ENCODE assay signal across 9 cellular contexts in the genomic region with DNA sequence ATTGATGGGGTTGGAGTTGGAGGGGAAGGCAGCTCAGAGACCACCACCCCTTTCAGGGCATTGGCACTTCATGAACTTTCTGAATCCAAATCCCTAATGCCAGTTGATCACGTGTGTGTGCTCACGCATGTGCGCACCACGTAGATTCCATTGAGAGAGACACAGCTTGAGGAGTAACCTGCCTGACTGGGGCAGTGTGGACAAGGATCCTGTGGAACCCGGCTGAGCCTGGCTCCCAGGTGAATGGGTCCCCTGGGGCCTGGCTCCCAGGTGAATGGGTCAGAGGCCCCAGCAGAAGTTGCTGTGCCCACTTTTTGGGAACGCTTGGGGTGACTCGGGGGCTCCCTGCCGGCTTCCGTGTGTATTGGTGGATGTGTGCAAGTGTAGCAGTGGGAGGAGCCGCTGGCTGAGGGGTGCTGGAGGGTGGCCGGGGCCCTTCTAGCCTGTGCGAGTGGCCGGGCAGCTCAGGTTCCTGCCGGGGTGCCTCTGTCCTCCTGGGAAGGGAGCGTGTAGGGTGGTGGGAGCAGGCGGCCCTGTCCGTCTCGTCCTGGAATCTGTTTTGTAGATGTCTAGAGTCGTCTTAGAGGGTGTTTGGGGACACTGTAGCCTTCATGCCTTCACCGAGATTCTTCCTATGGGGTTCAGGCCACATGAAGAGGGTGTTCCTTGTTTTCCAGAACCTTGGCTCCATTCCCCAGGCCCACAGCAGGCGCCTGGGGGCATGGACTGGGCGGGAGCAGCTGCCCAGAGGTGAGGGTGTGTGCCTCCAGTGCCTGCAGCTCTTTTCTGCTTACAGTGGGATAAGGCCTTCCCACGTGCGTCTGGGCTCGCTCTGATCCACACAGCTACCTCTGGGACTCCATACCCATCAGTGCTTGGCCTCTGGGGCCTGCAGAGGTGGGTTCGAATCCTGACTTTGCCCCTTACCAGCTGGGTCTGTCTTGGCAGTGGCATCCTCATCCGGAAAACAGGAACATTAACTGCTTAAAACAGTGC. TPM values are rescaled to one million over a fixed set of nuclear protein-coding genes. Genes with fewer than 3 reads are reported as not detected.
DNase-seq lines count a peak whose midpoint lies in the region; ATAC-seq, FAIRE-seq and TF ChIP-seq lines count a peak whose summit lies in the region.
"Had no signal": no experiment of that assay in that cellular context is flagged by ENCODE, and none has a peak within 500 bp of the region (broad histone marks: within the 10 kb centered on the region; RNA-seq: fewer than 3 reads in every experiment).

No MANE protein-coding gene starts in this region.

- H3K36me3 ChIP-seq in Caco-2 (ENCODE audit: control insufficient read depth, insufficient read depth, low read length) (peaks cover 12% of the 10 kb centered on the region), esophagus muscularis mucosa (peaks cover 8 to 34% (median 24%) of the 10 kb centered on the region in 4 donors), trophoblast cell (ENCODE audit: control insufficient read depth in 1 of 2, insufficient read depth in 2 of 2, low read length in 2 of 2) (peaks cover 64 to 66% of the 10 kb centered on the region in 2 experiments)

- ATAC-seq in HG03045 (IDR thresholded peaks at IDR 0.05; ENCODE audit: unreplicated experiment): no peak

- no TSS peak for BruUV-seq in Caco-2 (replicated peaks; lab: Mats Ljungman, UMichigan)

- H3K4ac ChIP-seq in trophoblast cell (ENCODE audit: low read depth, low read length): peak overlapping the region; percentile 13

- no peak overlapping the region for H3K4me3 ChIP-seq in Caco-2 (ENCODE audit: low read depth, low read length)
- peak overlapping the region; percentile 84 to 94 (median 88) for H3K4me3 ChIP-seq in esophagus muscularis mucosa
- peak overlapping the region; percentile 6 for H3K4me3 ChIP-seq in trophoblast cell (ENCODE audit: low read depth, low read length)

- H4K12ac ChIP-seq in trophoblast cell (ENCODE audit: low read depth, low read length): no peak overlapping the region

- peaks cover 23% of the 10 kb centered on the region for H3K79me2 ChIP-seq in trophoblast cell (ENCODE audit: control insufficient read depth, insufficient read depth, low read length, poor library complexity)

- H2AFZ ChIP-seq in trophoblast cell (ENCODE audit: insufficient read depth, low read length, poor library complexity): no peak overlapping the region

- peak overlapping the region; percentile 10 for H3K4me3 Mint-ChIP-seq in Caco-2 (ENCODE audit: unreplicated experiment)

- peak overlapping the region; percentile 15 for H3K4me2 ChIP-seq in trophoblast cell (ENCODE audit: low read length)

- no peak overlapping the region for H3K23ac ChIP-seq in trophoblast cell (ENCODE audit: low read length)

- TF ChIP-seq CTCF in Caco-2 (IDR thresholded peaks at IDR 0.05; ENCODE audit: insufficient read depth in 1 of 2, low read depth in 1 of 2, low read length in 1 of 2, severe bottlenecking in 1 of 2, unreplicated experiment in 1 of 2) (no peak), RWPE1 (conservative IDR thresholded peaks at IDR 0.05; ENCODE audit: low read depth) (no peak), esophagus muscularis mucosa (IDR thresholded peaks at IDR 0.05) (no peak)

- 55% methylated on average over 16 of the region's 27 CpGs for WGBS in esophagus muscularis mucosa
- no CpG with 5 or more reads among the region's 27 CpGs for WGBS in trophoblast cell (ENCODE audit: extremely low coverage, insufficient coverage, insufficient read length)

- peak overlapping the region; percentile 19 for H3K14ac ChIP-seq in trophoblast cell (ENCODE audit: low read length)

- peak overlapping the region; percentile 73; the same call in 1 of the 2 replicates for H3K27ac ChIP-seq in RWPE1
- peak overlapping the region; percentile 93 to 95 (median 94) for H3K27ac ChIP-seq in esophagus muscularis mucosa (replicated peaks in 1 of 4)
- H3K27ac ChIP-seq in trophoblast cell (ENCODE audit: low read depth, low read length): no peak overlapping the region

- no peak for DNase-seq in Caco-2
- DNase-seq in RWPE1 (ENCODE audit: low spot score): no peak
- DNase-seq in esophagus muscularis mucosa (ENCODE audit: extremely low spot score): no peak
- DNase-seq in trophoblast cell: peak; percentile 51 to 78
- DNase-seq in NCI-H524 treated with DMSO at 0.1 percent for 48 hours (lab: John Stamatoyannopoulos, UW): no peak
- DNase-seq in activated CD4-positive, CD25-positive, alpha-beta regulatory T cell (lab: John Stamatoyannopoulos, UW): no peak
- no peak for DNase-seq in GM12891 (ENCODE audit: insufficient read length, low spot score)
- DNase-seq: NCI-H2171 treated with DMSO at 0.1 percent for 48 hours had no signal

- intact Hi-C loops in Caco-2 (cut with micrococcal nuclease; ENCODE audit: unreplicated experiment): no loop called here
- intact Hi-C loops in esophagus muscularis mucosa (cut with DNase I): no loop called here

- H3K27me3 Mint-ChIP-seq in Caco-2 (ENCODE audit: insufficient read depth, unreplicated experiment): no peaks in the 10 kb centered on the region

- no peak overlapping the region for H4K8ac ChIP-seq in trophoblast cell (ENCODE audit: low read depth, low read length)

- H3K18ac ChIP-seq in trophoblast cell (ENCODE audit: low read length): peak overlapping the region; percentile 11

- H2BK12ac ChIP-seq in trophoblast cell (ENCODE audit: low read length): peak overlapping the region; percentile 38

- H3K9me3 ChIP-seq in Caco-2 (no peaks in the 10 kb centered on the region), esophagus muscularis mucosa (no peaks in the 10 kb centered on the region), trophoblast cell (ENCODE audit: insufficient read depth, low read depth, low read length) (no peaks in the 10 kb centered on the region)

- H3K27me3 ChIP-seq in Caco-2 (replicated peaks; ENCODE audit: control insufficient read depth, insufficient read depth, low read length) (no peaks in the 10 kb centered on the region), esophagus muscularis mucosa (no peaks in the 10 kb centered on the region), trophoblast cell (ENCODE audit: insufficient read depth, low read length) (no peaks in the 10 kb centered on the region)

- peak overlapping the region; percentile 9 for H2AK5ac ChIP-seq in trophoblast cell (ENCODE audit: low read length)

- no peak for TF ChIP-seq EP300 in esophagus muscularis mucosa (IDR thresholded peaks at IDR 0.05)

- H3K27ac Mint-ChIP-seq in Caco-2 (ENCODE audit: unreplicated experiment): peak overlapping the region; percentile 23

- FAIRE-seq in GM12891 (lab: Jason Lieb, UNC): no peak

- peaks cover 20% of the 10 kb centered on the region for H3K4me1 Mint-ChIP-seq in Caco-2 (ENCODE audit: low read depth, unreplicated experiment)

- H3K9me3 Mint-ChIP-seq in Caco-2 (ENCODE audit: unreplicated experiment): no peaks in the 10 kb centered on the region

- H2BK120ac ChIP-seq in trophoblast cell (ENCODE audit: insufficient read depth, low read length, poor library complexity): peak overlapping the region; percentile 21

- no peak overlapping the region for H2BK5ac ChIP-seq in trophoblast cell (ENCODE audit: low read depth, low read length, poor library complexity)

- no peak overlapping the region for H3K9ac ChIP-seq in trophoblast cell (ENCODE audit: low read length)

- POLR2A ChIA-PET in Caco-2 (lab: Charles Lee): no interaction called here
- POLR2A ChIA-PET in RWPE1 (lab: Yijun Ruan, JAX; ENCODE audit: low non-redundant PET): no interaction called here

- peaks cover 40% of the 10 kb centered on the region for H3K36me3 Mint-ChIP-seq in Caco-2 (ENCODE audit: insufficient read depth, unreplicated experiment)

- no peak overlapping the region for H4K91ac ChIP-seq in trophoblast cell (ENCODE audit: low read depth, low read length)

- CTCF ChIA-PET in Caco-2 (lab: Charles Lee): interaction anchor here (0.6 kb wide), 1 partner anchor 45 kb away, joined by 3 read pairs; no protein-coding TSS in a partner anchor
- CTCF ChIA-PET in RWPE1 (lab: Yijun Ruan, JAX): interaction anchor here (0.6 to 2.1 kb wide), 4 partner anchors 11 to 104 kb away, joined by 4 to 8 read pairs (median 4); no protein-coding TSS in a partner anchor

- H3K4me1 ChIP-seq in Caco-2: peaks cover 23% of the 10 kb centered on the region
- H3K4me1 ChIP-seq in esophagus muscularis mucosa: peaks cover 83 to 92% (median 92%) of the 10 kb centered on the region in 4 donors
- H3K4me1 ChIP-seq in trophoblast cell (ENCODE audit: control insufficient read depth in 1 of 2, insufficient read depth in 2 of 2, low read length in 2 of 2): peaks cover 60 to 67% of the 10 kb centered on the region in 2 experiments

- H3K79me1 ChIP-seq in trophoblast cell (ENCODE audit: low read length): peaks cover 27% of the 10 kb centered on the region

- TF ChIP-seq POLR2A in esophagus muscularis mucosa (IDR thresholded peaks at IDR 0.05; ENCODE audit: low read depth): no peak
- no peak for TF ChIP-seq POLR2A in GM12891 (IDR thresholded peaks at IDR 0.05; ENCODE audit: low read depth, low read length)

TF ChIP-seq in GM12891, 5 proteins besides CTCF, POLR2A, EP300 and RAD21:
- no peak for TF ChIP-seq POLR2AphosphoS5 (IDR thresholded peaks at IDR 0.05; ENCODE audit: low read depth, low read length)
- TF ChIP-seq PAX5 (IDR thresholded peaks at IDR 0.05; ENCODE audit: insufficient read depth, low read length, severe bottlenecking): no peak
- no peak for TF ChIP-seq SPI1 (IDR thresholded peaks at IDR 0.05; ENCODE audit: low read depth, low read length)
- no peak for TF ChIP-seq TAF1 (IDR thresholded peaks at IDR 0.05; ENCODE audit: low read depth, low read length)
- TF ChIP-seq POU2F2 (IDR thresholded peaks at IDR 0.05; ENCODE audit: low read depth, low read length): no peak

RNA-seq across cellular contexts. Expression of gene RBM38, which starts 3.2 kb away (rescaled TPM):
- 34.4 and 39.2 TPM in 2 replicates for total RNA-seq in Caco-2 (2022)
- 100 to 1,000 TPM in 2 of 4 donors, 10 to 100 TPM in 2; 67.6 to 203 (median 139) TPM for total RNA-seq in esophagus muscularis mucosa
- polyA plus RNA-seq in trophoblast cell (2013): 161 TPM in 2 replicates
- polyA plus RNA-seq in GM12891 (2012; ENCODE audit: low read depth, missing spikeins): 82.1 TPM

RNA-seq across cellular contexts. Expression of gene RAE1, which starts 43.3 kb away (rescaled TPM):
- total RNA-seq in Caco-2 (2022) (133 and 138 TPM in 2 replicates), esophagus muscularis mucosa (10 to 100 TPM; 15.0 to 24.1 (median 21.5) TPM)
- 18.8 and 19.7 TPM in 2 replicates for polyA plus RNA-seq in trophoblast cell (2013)
- polyA plus RNA-seq in GM12891 (2012; ENCODE audit: low read depth, missing spikeins): 29.3 TPM

Comparison
In these comparisons a context has a peak if more than half of its experiments do, and no peak if none do; other contexts are left out.
1. DNase-seq: peak in trophoblast cell (2 of 2); none in Caco-2 (0 of 2), RWPE1 (single experiment), esophagus muscularis mucosa (single experiment), NCI-H524 treated with DMSO at 0.1 percent for 48 hours (single experiment), activated CD4-positive, CD25-positive, alpha-beta regulatory T cell (0 of 4) and GM12891 (single experiment).